ENCODE assay signal across 8 cellular contexts in genomic region chr17:68981288-68981687, GRCh38. TPM values are rescaled to one million over a fixed set of nuclear protein-coding genes. Genes with fewer than 3 reads are reported as not detected.
DNase-seq lines count a peak whose midpoint lies in the region; ATAC-seq and TF ChIP-seq lines count a peak whose summit lies in the region.

No MANE protein-coding gene starts in this region.

- no peak overlapping the region for H2AFZ ChIP-seq in osteoblast (ENCODE audit: low read length)

- no peak overlapping the region for H3K27ac ChIP-seq in osteoblast (ENCODE audit: low read depth, low read length)

- no peaks in the 10 kb centered on the region for H4K20me1 ChIP-seq in osteoblast (ENCODE audit: insufficient read depth, low read length)

- H3K4me1 ChIP-seq in osteoblast (ENCODE audit: insufficient read depth, low read length), result peaks cover 3% of the 10 kb centered on the region

- no peaks in the 10 kb centered on the region for H3K79me2 ChIP-seq in osteoblast (ENCODE audit: insufficient read depth, low read length)

- peak overlapping the region; percentile 45 for H3K4me2 ChIP-seq in osteoblast (ENCODE audit: insufficient read depth, low read length)

- DNase-seq in EH (ENCODE audit: low read depth) (peak; percentile 4), choroid plexus epithelial cell (ENCODE audit: low read depth) (peak; percentile 93), osteoblast (ENCODE audit: insufficient read length, low spot score, missing footprints) (peak; percentile 92), NAMALWA (ENCODE audit: low spot score) (no peak)

- H3K36me3 ChIP-seq in osteoblast (ENCODE audit: insufficient read depth, low read length), result no peaks in the 10 kb centered on the region

- TF ChIP-seq CTCF in choroid plexus epithelial cell (conservative IDR thresholded peaks at IDR 0.05; ENCODE audit: low read depth, low read length), result no peak
- TF ChIP-seq CTCF in osteoblast (IDR thresholded peaks at IDR 0.05; ENCODE audit: extremely low read depth, low read depth, low read length), result no peak

- H3K4me3 ChIP-seq in choroid plexus epithelial cell (ENCODE audit: low read depth, low read length) (no peak overlapping the region), osteoblast (ENCODE audit: insufficient read depth, low read length) (peak overlapping the region; percentile 12)

- H3K27me3 ChIP-seq in osteoblast (ENCODE audit: insufficient read depth, low read length), result no peaks in the 10 kb centered on the region

- H3K9me3 ChIP-seq in osteoblast (ENCODE audit: low read depth, low read length), result no peaks in the 10 kb centered on the region

- ATAC-seq in HG03457 (IDR thresholded peaks at IDR 0.05; ENCODE audit: unreplicated experiment) (peak; percentile 79), GM18520 (IDR thresholded peaks at IDR 0.05; ENCODE audit: unreplicated experiment) (no peak), HG03025 (IDR thresholded peaks at IDR 0.05; ENCODE audit: low FRiP score, unreplicated experiment) (no peak), GM21367 (IDR thresholded peaks at IDR 0.05; ENCODE audit: unreplicated experiment) (no peak)

RNA-seq across cellular contexts. Expression of gene ABCA8, which starts 26.1 kb away (rescaled TPM):
- 29.2 and 36.2 TPM in 2 replicates for total RNA-seq in osteoblast
